Comparison of ENCODE assay signal across 11 cellular contexts in genomic region chr7:142939226-142939910, GRCh38. TPM values are rescaled to one million over a fixed set of nuclear protein-coding genes. Genes with fewer than 3 reads are reported as not detected.
DNase-seq lines count a peak whose midpoint lies in the region; ATAC-seq, FAIRE-seq and TF ChIP-seq lines count a peak whose summit lies in the region.
"Had no signal": no experiment of that assay in that cellular context is flagged by ENCODE, and none has a peak within 500 bp of the region (broad histone marks: within the 10 kb centered on the region; RNA-seq: fewer than 3 reads in every experiment).

TSS of gene LLCFC1 (plus strand) at chr7:142939484. CDS start at chr7:142939622, 138 bp downstream.

- no CpG with 5 or more reads among the region's 10 CpGs for WGBS in iPS DF 6.9 (ENCODE audit: insufficient coverage, insufficient read length)

- in situ Hi-C loops in ACHN (cut with HindIII; ENCODE audit: low pct_ligation_motif_present, low pct_unique_long_range_greater_than_20kb, low sequenced_read_pairs), result no loop called here

- H3K27me3 ChIP-seq in NT2/D1 (ENCODE audit: insufficient read depth, insufficient read length) (no peaks in the 10 kb centered on the region), iPS DF 6.9 (ENCODE audit: control insufficient read depth, insufficient read depth, low read length) (no peaks in the 10 kb centered on the region)

- ATAC-seq in HG02870 (IDR thresholded peaks at IDR 0.05; ENCODE audit: unreplicated experiment), result no peak
- no peak for ATAC-seq in GM19463 (IDR thresholded peaks at IDR 0.05; ENCODE audit: unreplicated experiment)

- TF ChIP-seq POLR2A in GM12892 (IDR thresholded peaks at IDR 0.05; ENCODE audit: low read depth, low read length), result no peak

- no peaks in the 10 kb centered on the region for H3K4me1 ChIP-seq in NT2/D1 (ENCODE audit: insufficient read depth, insufficient read length)
- no peaks in the 10 kb centered on the region; the same call in 1 of the 2 replicates for H3K4me1 ChIP-seq in iPS DF 6.9 (ENCODE audit: control insufficient read depth, insufficient read depth, low read length)

- DNase-seq in ACHN (peak; percentile 30), GM12892 (ENCODE audit: insufficient read length) (peak; percentile 41), NT2/D1 (ENCODE audit: low read depth, low spot score) (peak; percentile 30), iPS DF 6.9 (ENCODE audit: low read depth, low spot score) (peak; percentile 52), EL (no peak), NCI-H128 (lab: John Stamatoyannopoulos, UW; ENCODE audit: unreplicated experiment) (no peak)
- DNase-seq: activated CD4-positive, alpha-beta T cell treated with anti-CD3 and anti-CD28 coated beads, Interleukin-2, amount 50 U/mL, for 1 hour; NCI-H510A treated with DMSO at 0.1 percent for 48 hours had no signal

- H3K9me3 ChIP-seq in NT2/D1 (ENCODE audit: insufficient read depth, low read length) (no peaks in the 10 kb centered on the region), iPS DF 6.9 (ENCODE audit: control insufficient read depth, insufficient read depth, low read length) (no peaks in the 10 kb centered on the region)

- no peak within 1 kb of the TSS for H3K27ac ChIP-seq in iPS DF 6.9 (ENCODE audit: low read length)
- H3K27ac ChIP-seq: HL-60 had no signal

- no peak for FAIRE-seq in GM12892 (lab: Jason Lieb, UNC)

- H3K36me3 ChIP-seq in NT2/D1 (ENCODE audit: insufficient read depth, insufficient read length, low read length), result no peaks in the 10 kb centered on the region
- H3K36me3 ChIP-seq in iPS DF 6.9 (ENCODE audit: control insufficient read depth, insufficient read depth, low read length), result no peaks in the 10 kb centered on the region

- H3K9ac ChIP-seq in NT2/D1 (ENCODE audit: insufficient read length, low read depth), result no peak within 1 kb of the TSS

- H3K4me3 ChIP-seq in NT2/D1 (ENCODE audit: insufficient read length, low read depth), result no peak within 1 kb of the TSS
- H3K4me3 ChIP-seq in iPS DF 6.9 (ENCODE audit: low read length), result no peak within 1 kb of the TSS

RNA-seq across cellular contexts. Expression of gene LLCFC1, which starts in this region (rescaled TPM):
- polyA plus RNA-seq in GM12892 (2012; ENCODE audit: missing spikeins), result not detected

Comparison
In these comparisons a context has a peak if more than half of its experiments do, and no peak if none do; other contexts are left out.
1. DNase-seq: peak in ACHN (single experiment), GM12892 (single experiment), NT2/D1 (single experiment) and iPS DF 6.9 (single experiment); none in EL (single experiment) and NCI-H128 (single experiment).